ENCODE assay signal across 24 cellular contexts in the genomic region with DNA sequence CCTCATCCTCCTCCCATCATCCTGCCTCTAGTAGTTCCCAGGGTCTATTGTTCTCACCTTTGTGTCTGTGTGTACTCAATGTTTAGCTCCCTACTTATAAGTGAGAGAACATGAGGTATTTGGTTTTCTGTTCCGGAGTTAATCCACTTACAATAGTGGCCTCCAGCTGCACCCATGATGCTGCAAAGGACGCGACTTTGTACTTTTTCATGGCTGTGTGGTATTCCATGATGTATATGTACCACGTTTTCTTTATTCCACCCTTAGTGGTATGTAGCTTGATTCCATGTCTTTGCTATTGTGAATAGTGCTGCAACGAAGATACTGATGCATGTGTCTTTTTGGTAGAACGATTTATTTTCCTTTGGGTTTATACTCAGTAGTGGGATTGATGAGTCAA. TPM values are rescaled to one million over a fixed set of nuclear protein-coding genes. Genes with fewer than 3 reads are reported as not detected.
DNase-seq lines count a peak whose midpoint lies in the region; ATAC-seq, FAIRE-seq and TF ChIP-seq lines count a peak whose summit lies in the region.
"Had no signal": no experiment of that assay in that cellular context is flagged by ENCODE, and none has a peak within 500 bp of the region (broad histone marks: within the 10 kb centered on the region; RNA-seq: fewer than 3 reads in every experiment).

No MANE protein-coding gene starts in this region.

- peaks cover 4% of the 10 kb centered on the region for H3K36me3 Mint-ChIP-seq in activated CD8-positive, alpha-beta memory T cell treated with anti-CD3 and anti-CD28 coated beads, Interleukin-2, amount 10 ng/mL, durations not matched to agents 7 days and 5 days
- H3K36me3 Mint-ChIP-seq in neural progenitor cell = peaks cover 3% of the 10 kb centered on the region
- H3K36me3 Mint-ChIP-seq: stimulated activated memory B cell treated with anti-CD40 and anti-IgM and Interleukin-4, amounts not matched to agents 10 μg/mL and 1 μg/mL and 100 μg/mL, for 72 hours had no signal

- no peak overlapping the region for H3K27ac Mint-ChIP-seq in activated CD8-positive, alpha-beta memory T cell treated with anti-CD3 and anti-CD28 coated beads, Interleukin-2, amount 10 ng/mL, durations not matched to agents 7 days and 5 days
- no peak overlapping the region for H3K27ac Mint-ChIP-seq in neural progenitor cell

- FAIRE-seq in K562 (lab: Jason Lieb, UNC) = no peak
- FAIRE-seq: small intestine, urothelium cell line had no signal

- H3K4me1 ChIP-seq in HUES48 (ENCODE audit: control insufficient read depth, insufficient read depth, low read length) = no peaks in the 10 kb centered on the region
- H3K4me1 ChIP-seq in K562 (replicated peaks in 1 of 2; ENCODE audit: control insufficient read depth in 2 of 2, insufficient read depth in 2 of 2, low read length in 2 of 2) = peaks cover 9 to 23% of the 10 kb centered on the region in 2 experiments; a peak in 4 of 5 replicates
- no peaks in the 10 kb centered on the region for H3K4me1 ChIP-seq in neural progenitor cell
- no peaks in the 10 kb centered on the region for H3K4me1 ChIP-seq in MM.1S (ENCODE audit: low read length)
- H3K4me1 ChIP-seq: Caco-2 had no signal

- intact Hi-C loops in K562 (cut with micrococcal nuclease) = no loop called here

- peaks cover 22% of the 10 kb centered on the region for H3K27me3 Mint-ChIP-seq in activated CD8-positive, alpha-beta memory T cell treated with anti-CD3 and anti-CD28 coated beads, Interleukin-2, amount 10 ng/mL, durations not matched to agents 7 days and 5 days
- H3K27me3 Mint-ChIP-seq in neural progenitor cell (ENCODE audit: insufficient read depth, low read depth) = peaks cover 39% of the 10 kb centered on the region

- TF ChIP-seq POLR2A in K562 (conservative IDR thresholded peaks at IDR 0.05) = no peak

- no peak for DNase-seq in activated CD8-positive, alpha-beta memory T cell treated with anti-CD3 and anti-CD28 coated beads, Interleukin-2, amount 10 ng/mL, durations not matched to agents 7 days and 5 days
- no peak for DNase-seq in activated CD8-positive, alpha-beta memory T cell treated with anti-CD3 and anti-CD28 coated beads, Interleukin-2, amount 50 U/mL, for 4 hours
- no peak for DNase-seq in K562 (ENCODE audit: extremely low read depth in 1 of 4, low spot score in 3 of 4)
- DNase-seq in neural progenitor cell (ENCODE audit: low spot score) = no peak
- no peak for DNase-seq in MG63
- no peak for DNase-seq in Kasumi-1 (lab: John Stamatoyannopoulos, UW)
- no peak for DNase-seq in MM.1S
- DNase-seq: activated CD4-positive, CD25-positive, alpha-beta regulatory T cell; Caco-2; DND-41; heart left ventricle; IMR-90; left cardiac atrium; mammary epithelial cell; NCI-H1436; NCI-H446; occipital lobe; OCI-M1; small intestine; stimulated activated CD4-positive, alpha-beta T cell treated with anti-CD3 and anti-CD28 coated beads, Interleukin-2, amount 100 ng/mL, for 48 hours had no signal

- H3K27ac ChIP-seq in HUES48 (ENCODE audit: low read depth, low read length) (no peak overlapping the region), K562 (ENCODE audit: extremely low read depth, low read depth, low read length) (no peak overlapping the region), neural progenitor cell (no peak overlapping the region), MM.1S (ENCODE audit: low read length) (no peak overlapping the region)
- H3K27ac ChIP-seq: heart left ventricle, suprapubic skin had no signal

- in situ Hi-C loops in K562 (cut with MboI) = loop anchor here (10.0 kb wide), 1 partner anchor 243 kb away; no protein-coding TSS in a partner anchor

- no TSS peak for BruUV-seq in K562 (replicated peaks; lab: Mats Ljungman, UMichigan)

- H4K20me1 ChIP-seq in K562 (replicated peaks; ENCODE audit: control insufficient read depth, insufficient read depth, low read length) = no peaks in the 10 kb centered on the region
- H4K20me1 ChIP-seq in neural progenitor cell (ENCODE audit: low read depth) = no peaks in the 10 kb centered on the region
- no peaks in the 10 kb centered on the region for H4K20me1 ChIP-seq in MM.1S (ENCODE audit: insufficient read depth, low read length)

- POLR2A ChIA-PET in K562 (lab: Yijun Ruan, JAX) = interaction anchor here (0.7 to 11.9 kb wide), 2 partner anchors 15 to 1247 kb away, joined by 3 to 141 read pairs; no protein-coding TSS in a partner anchor

- H2AFZ ChIP-seq in K562 (ENCODE audit: low read depth, low read length) (no peak overlapping the region), neural progenitor cell (replicated peaks) (no peak overlapping the region), MM.1S (ENCODE audit: low read length) (no peak overlapping the region)

- CTCF ChIA-PET in activated CD8-positive, alpha-beta memory T cell treated with anti-CD3 and anti-CD28 coated beads, Interleukin-2, amount 10 ng/mL, durations not matched to agents 7 days and 5 days (lab: Charles Lee) = interaction anchor here (1.4 to 2.5 kb wide), 4 partner anchors 9 to 256 kb away, joined by 3 to 14 read pairs (median 6); no protein-coding TSS in a partner anchor
- CTCF ChIA-PET in K562 (lab: Yijun Ruan, JAX; ENCODE audit: low intra/inter-chr PET ratio) = no interaction called here

- H3K9me3 Mint-ChIP-seq in activated CD8-positive, alpha-beta memory T cell treated with anti-CD3 and anti-CD28 coated beads, Interleukin-2, amount 10 ng/mL, durations not matched to agents 7 days and 5 days (ENCODE audit: low read depth) = peaks cover 7% of the 10 kb centered on the region
- H3K9me3 Mint-ChIP-seq in neural progenitor cell = peaks cover 20% of the 10 kb centered on the region

- H3K79me2 ChIP-seq in K562 (ENCODE audit: control insufficient read depth, insufficient read depth, low read length) = no peaks in the 10 kb centered on the region
- no peaks in the 10 kb centered on the region for H3K79me2 ChIP-seq in neural progenitor cell (ENCODE audit: low read depth)
- H3K79me2 ChIP-seq in MM.1S (ENCODE audit: low read length) = no peaks in the 10 kb centered on the region

- ATAC-seq in activated CD8-positive, alpha-beta memory T cell treated with anti-CD3 and anti-CD28 coated beads, Interleukin-2, amount 10 ng/mL, durations not matched to agents 7 days and 5 days = no peak
- no peak for ATAC-seq in K562
- ATAC-seq: left cardiac atrium; stimulated activated memory B cell treated with anti-CD40 and anti-IgM and Interleukin-4, amounts not matched to agents 10 μg/mL and 1 μg/mL and 100 μg/mL, for 72 hours had no signal

- H3K4me3 ChIP-seq in HUES48 (ENCODE audit: low read depth, low read length) (peak overlapping the region; percentile 77; the same call in 1 of the 2 replicates), K562 (no peak overlapping the region), neural progenitor cell (no peak overlapping the region), MG63 (no peak overlapping the region), MM.1S (ENCODE audit: low read length) (no peak overlapping the region)

- H3K4me2 ChIP-seq in K562 (ENCODE audit: insufficient read depth, low read length) (no peak overlapping the region), neural progenitor cell (no peak overlapping the region), MM.1S (ENCODE audit: low read depth, low read length) (no peak overlapping the region)

- H3K9ac ChIP-seq in HUES48 (ENCODE audit: low read depth, low read length) (no peak overlapping the region), K562 (ENCODE audit: insufficient read depth in 1 of 2, low read depth in 2 of 2, low read length in 2 of 2) (no peak overlapping the region), neural progenitor cell (no peak overlapping the region), MM.1S (ENCODE audit: low read length) (no peak overlapping the region)

- no peaks in the 10 kb centered on the region for H3K9me1 ChIP-seq in K562 (ENCODE audit: control insufficient read depth, insufficient read depth, low read length)

- no peaks in the 10 kb centered on the region for H3K9me2 ChIP-seq in MM.1S (replicated peaks; ENCODE audit: insufficient read depth, low read length)

- TF ChIP-seq EP300 in K562 (IDR thresholded peaks at IDR 0.05; ENCODE audit: low read length) = no peak

- H3K4me3 Mint-ChIP-seq in activated CD8-positive, alpha-beta memory T cell treated with anti-CD3 and anti-CD28 coated beads, Interleukin-2, amount 10 ng/mL, durations not matched to agents 7 days and 5 days = peak overlapping the region; percentile 5
- H3K4me3 Mint-ChIP-seq in neural progenitor cell = peak overlapping the region; percentile 62

- no peak for TF ChIP-seq RAD21 in K562 (CRISPR knock-in tag; conservative IDR thresholded peaks at IDR 0.05 in 1 of 2, IDR thresholded peaks at IDR 0.05 in 1 of 2)

- no peak for TF ChIP-seq CTCF in K562 (IDR thresholded peaks at IDR 0.05 in 2 of 3, conservative IDR thresholded peaks at IDR 0.05 in 1 of 3; ENCODE audit: insufficient read depth in 2 of 3, low read depth in 1 of 3, low read length in 3 of 3)
- TF ChIP-seq CTCF in neural progenitor cell (IDR thresholded peaks at IDR 0.05) = no peak
- no peak for TF ChIP-seq CTCF in MM.1S (IDR thresholded peaks at IDR 0.05; ENCODE audit: low read length)

- 85% methylated on average over 6 of the region's 6 CpGs for WGBS in K562 (ENCODE audit: insufficient coverage, low coverage, missing lambda C conversion rate)

- H3K36me3 ChIP-seq in HUES48 (ENCODE audit: control insufficient read depth, insufficient read depth, low read length) (no peaks in the 10 kb centered on the region), K562 (ENCODE audit: control insufficient read depth, insufficient read depth, low read length) (no peaks in the 10 kb centered on the region), neural progenitor cell (no peaks in the 10 kb centered on the region), MG63 (no peaks in the 10 kb centered on the region), MM.1S (replicated peaks; ENCODE audit: insufficient read depth, low read length) (no peaks in the 10 kb centered on the region)
- H3K36me3 ChIP-seq: heart left ventricle, suprapubic skin had no signal

- H3K4me1 Mint-ChIP-seq in activated CD8-positive, alpha-beta memory T cell treated with anti-CD3 and anti-CD28 coated beads, Interleukin-2, amount 10 ng/mL, durations not matched to agents 7 days and 5 days = peaks cover 24% of the 10 kb centered on the region
- peaks cover 11% of the 10 kb centered on the region for H3K4me1 Mint-ChIP-seq in neural progenitor cell

- H3F3A ChIP-seq in neural progenitor cell (ENCODE audit: low read depth) (peaks cover 11% of the 10 kb centered on the region), MM.1S (ENCODE audit: insufficient read depth, low read length) (no peaks in the 10 kb centered on the region)

- H3K9me3 ChIP-seq in HUES48 (ENCODE audit: control insufficient read depth, insufficient read depth, low read length) (no peaks in the 10 kb centered on the region), K562 (replicated peaks; ENCODE audit: control insufficient read depth, insufficient read depth, low read depth, low read length) (no peaks in the 10 kb centered on the region; the same call in 1 of the 2 replicates), neural progenitor cell (ENCODE audit: low read depth) (peaks cover 9% of the 10 kb centered on the region), MG63 (no peaks in the 10 kb centered on the region), MM.1S (replicated peaks; ENCODE audit: insufficient read depth, low read length) (no peaks in the 10 kb centered on the region)
- H3K9me3 ChIP-seq: suprapubic skin had no signal

- H3K27me3 ChIP-seq in HUES48 (ENCODE audit: control insufficient read depth, insufficient read depth, low read length) (0 out of 2 replicates have a peak, but pooled peaks cover 5% of the 10 kb centered on the region), K562 (ENCODE audit: control insufficient read depth in 2 of 2, insufficient read depth in 2 of 2, low read length in 2 of 2) (no peaks in the 10 kb centered on the region), neural progenitor cell (peaks cover 25% of the 10 kb centered on the region), MG63 (no peaks in the 10 kb centered on the region), MM.1S (replicated peaks; ENCODE audit: insufficient read depth, low read length) (no peaks in the 10 kb centered on the region; the same call in 1 of the 2 replicates)

RNA-seq across cellular contexts. Expression of a gene that starts 18.5 kb away (rescaled TPM):
- 10 to 100 TPM; 23.4 to 30.0 TPM for total RNA-seq in activated CD8-positive, alpha-beta memory T cell treated with anti-CD3 and anti-CD28 coated beads, Interleukin-2, amount 10 ng/mL, durations not matched to agents 7 days and 5 days
- 19.4 and 24.4 TPM in 2 replicates for total RNA-seq in K562 (2011; cell fraction: chromatin; rRNA removed; ENCODE audit: low replicate concordance)
- 28.8 and 31.2 TPM in 2 replicates for total RNA-seq in K562 (2011; cell fraction: nucleolus; rRNA removed)
- total RNA-seq in K562 (2011; cell fraction: nucleoplasm; rRNA removed) = 29.9 and 34.0 TPM in 2 replicates
- total RNA-seq in K562 (2014; rRNA removed) = 52.7 and 60.6 TPM in 2 replicates
- 19.9 and 21.5 TPM in 2 replicates for total RNA-seq in K562 (2014; rRNA removed; fragmentation: Illumina TruSeq; extraction: Trizol)
- total RNA-seq in K562 (2015; rRNA removed; fragmentation: Illumina TruSeq; extraction: Trizol) = 37.9 and 40.7 TPM in 2 replicates
- 45.4 and 47.8 TPM in 2 replicates for total RNA-seq in K562 (2021)
- 45.9 and 47.2 TPM in 2 replicates for polyA plus RNA-seq in K562 (2011; rRNA removed)
- 54.9 and 75.5 TPM in 2 replicates for polyA plus RNA-seq in K562 (2011; cell fraction: cytosol; rRNA removed)
- 31.7 and 32.1 TPM in 2 replicates for polyA plus RNA-seq in K562 (2011; cell fraction: nucleus; rRNA removed)
- polyA plus RNA-seq in K562 (2012) = 28.3 and 30.1 TPM in 2 replicates
- 29.6 and 40.5 TPM in 2 replicates for polyA plus RNA-seq in K562 (2014; fragmentation: Illumina TruSeq; extraction: Trizol)
- 10 to 100 TPM in 1 of 2 experiments, 1 to 10 TPM in 1; 8.8 to 25.2 TPM for polyA plus RNA-seq in K562 (2014; fragmentation: Nextera tagmentation; extraction: Ambion mirVana)
- 51.1 and 59.4 TPM in 2 replicates for polyA plus RNA-seq in K562 (2014; rRNA removed)
- polyA minus RNA-seq in K562 (2011; rRNA and poly(A)+ RNA removed) = 19.4 and 21.4 TPM in 2 replicates
- polyA minus RNA-seq in K562 (2011; cell fraction: cytosol; rRNA and poly(A)+ RNA removed) = 17.9 and 18.6 TPM in 2 replicates
- 26.0 and 42.1 TPM in 2 replicates for polyA minus RNA-seq in K562 (2011; cell fraction: nucleus; rRNA and poly(A)+ RNA removed)
- total RNA-seq in neural progenitor cell (ENCODE audit: low replicate concordance) = 13.1 and 17.3 TPM in 2 replicates
- total RNA-seq in MG63 (2014; rRNA removed; shearing (Covaris generic); ENCODE audit: low replicate concordance) = 21.8 and 22.6 TPM in 2 replicates

RNA-seq across cellular contexts. Expression of a gene that starts 40.1 kb away (rescaled TPM):
- total RNA-seq in activated CD8-positive, alpha-beta memory T cell treated with anti-CD3 and anti-CD28 coated beads, Interleukin-2, amount 10 ng/mL, durations not matched to agents 7 days and 5 days = 10 to 100 TPM; 75.6 to 78.4 TPM
- total RNA-seq in K562 (2011; cell fraction: chromatin; rRNA removed; ENCODE audit: low replicate concordance) = 23.4 and 44.5 TPM in 2 replicates
- 13.5 and 15.3 TPM in 2 replicates for total RNA-seq in K562 (2011; cell fraction: nucleolus; rRNA removed)
- 28.3 and 34.4 TPM in 2 replicates for total RNA-seq in K562 (2011; cell fraction: nucleoplasm; rRNA removed)
- total RNA-seq in K562 (2014; rRNA removed) (71.8 and 87.5 TPM in 2 replicates), K562 (2014; rRNA removed; fragmentation: Illumina TruSeq; extraction: Trizol) (134 and 145 TPM in 2 replicates), K562 (2015; rRNA removed; fragmentation: Illumina TruSeq; extraction: Trizol) (100 and 102 TPM in 2 replicates), K562 (2021) (78.8 and 79.9 TPM in 2 replicates), neural progenitor cell (ENCODE audit: low replicate concordance) (81.8 and 86.8 TPM in 2 replicates)
- polyA plus RNA-seq in K562 (2011; rRNA removed) (95.4 and 111 TPM in 2 replicates), K562 (2014; fragmentation: Illumina TruSeq; extraction: Trizol) (97.0 and 104 TPM in 2 replicates), K562 (2014; fragmentation: Nextera tagmentation; extraction: Ambion mirVana) (10 to 100 TPM; 35.4 to 41.1 TPM), K562 (2014; rRNA removed) (92.2 and 94.1 TPM in 2 replicates)
- 35.3 and 57.4 TPM in 2 replicates for polyA plus RNA-seq in K562 (2011; cell fraction: cytosol; rRNA removed)
- polyA plus RNA-seq in K562 (2011; cell fraction: nucleus; rRNA removed) = 24.5 and 38.9 TPM in 2 replicates
- 65.4 and 94.0 TPM in 2 replicates for polyA plus RNA-seq in K562 (2012)
- polyA minus RNA-seq in K562 (2011; rRNA and poly(A)+ RNA removed) = 76.2 and 81.4 TPM in 2 replicates
- 32.2 and 35.4 TPM in 2 replicates for polyA minus RNA-seq in K562 (2011; cell fraction: cytosol; rRNA and poly(A)+ RNA removed)
- 8.2 and 16.9 TPM in 2 replicates for polyA minus RNA-seq in K562 (2011; cell fraction: nucleus; rRNA and poly(A)+ RNA removed)
- total RNA-seq in MG63 (2014; rRNA removed; shearing (Covaris generic); ENCODE audit: low replicate concordance) = 70.7 and 71.8 TPM in 2 replicates
